ENCODE assay signal across 1 cellular context in genomic region chr7:100570954-100571828, GRCh38.
TF ChIP-seq lines count a peak whose summit lies in the region.

No MANE protein-coding gene starts in this region.

TF ChIP-seq in liver, 16 proteins besides CTCF, POLR2A, EP300 and RAD21 (continued from another document):
- TF ChIP-seq ZBTB33 (IDR thresholded peaks at IDR 0.05) = no peak
- no peak for TF ChIP-seq RXRA (IDR thresholded peaks at IDR 0.05)
- TF ChIP-seq ATF3 (IDR thresholded peaks at IDR 0.05) = no peak
- no peak for TF ChIP-seq SP1 (IDR thresholded peaks at IDR 0.05)
- no peak for TF ChIP-seq REST (IDR thresholded peaks at IDR 0.05)
- no peak for TF ChIP-seq HNF4A (conservative IDR thresholded peaks at IDR 0.05)
- no peak for TF ChIP-seq FOXA2 (IDR thresholded peaks at IDR 0.05)
